20 cellular contexts compared by ENCODE assay signal in genomic region chr12:73452672-73453469, GRCh38.
DNase-seq lines count a peak whose midpoint lies in the region; ATAC-seq and TF ChIP-seq lines count a peak whose summit lies in the region.
"Had no signal": no experiment of that assay in that cellular context is flagged by ENCODE, and none has a peak within 500 bp of the region (broad histone marks: within the 10 kb centered on the region; RNA-seq: fewer than 3 reads in every experiment).

No MANE protein-coding gene starts in this region.

- no peak overlapping the region for H2AK5ac ChIP-seq in mesendoderm (ENCODE audit: low read length)

- no peaks in the 10 kb centered on the region for H3K79me2 ChIP-seq in mesendoderm (ENCODE audit: control insufficient read depth, insufficient read depth, low read length)

- H3K9me3 ChIP-seq in upper lobe of right lung: no peaks in the 10 kb centered on the region
- H3K9me3 ChIP-seq in aorta (ENCODE audit: control insufficient read depth, low read length): no peaks in the 10 kb centered on the region
- H3K9me3 ChIP-seq: breast epithelium, esophagus squamous epithelium, heart left ventricle, neutrophil, suprapubic skin had no signal

- no peaks in the 10 kb centered on the region for H3K36me3 ChIP-seq in mesendoderm (ENCODE audit: control insufficient read depth, insufficient read depth, low read length)
- H3K36me3 ChIP-seq in upper lobe of right lung: no peaks in the 10 kb centered on the region
- H3K36me3 ChIP-seq in aorta (ENCODE audit: control insufficient read depth in 1 of 2, insufficient read depth in 2 of 2, low read length in 1 of 2): no peaks in the 10 kb centered on the region
- H3K36me3 ChIP-seq: breast epithelium, esophagus squamous epithelium, heart left ventricle, neutrophil, suprapubic skin had no signal

- no peak overlapping the region for H3K4ac ChIP-seq in mesendoderm (ENCODE audit: low read depth, low read length)

- no peak overlapping the region for H3K9ac ChIP-seq in mesendoderm (ENCODE audit: low read length)

- no CpG with 5 or more reads among the region's 3 CpGs for WGBS in mesendoderm (ENCODE audit: extremely low coverage, insufficient coverage, low lambda C conversion rate)
- 85 to 87% methylated on average over 3 of the region's 3 CpGs for WGBS in aorta, 2 donors

- H2BK120ac ChIP-seq in mesendoderm (ENCODE audit: low read depth, low read length): no peak overlapping the region

- no peak overlapping the region for H3K23ac ChIP-seq in mesendoderm (ENCODE audit: low read length)

- H2BK5ac ChIP-seq in mesendoderm (ENCODE audit: low read length): no peak overlapping the region

- H3K27ac ChIP-seq in mesendoderm (ENCODE audit: low read depth, low read length) (no peak overlapping the region), upper lobe of right lung (no peak overlapping the region), aorta (ENCODE audit: low read depth in 1 of 2, low read length in 2 of 2) (no peak overlapping the region)
- H3K27ac ChIP-seq: breast epithelium, C4-2B, esophagus squamous epithelium, heart left ventricle, neutrophil, suprapubic skin had no signal

- H4K8ac ChIP-seq in mesendoderm (ENCODE audit: low read depth, low read length): no peak overlapping the region

- no peak overlapping the region for H3K4me2 ChIP-seq in mesendoderm (ENCODE audit: low read length)

- H3K4me3 ChIP-seq in mesendoderm (ENCODE audit: low read length): no peak overlapping the region
- H3K4me3 ChIP-seq in upper lobe of right lung: no peak overlapping the region
- H3K4me3 ChIP-seq in aorta (ENCODE audit: low read length in 2 of 2): no peak overlapping the region
- H3K4me3 ChIP-seq: breast epithelium, esophagus squamous epithelium, heart left ventricle, suprapubic skin had no signal

- TF ChIP-seq CTCF in upper lobe of right lung (IDR thresholded peaks at IDR 0.05): no peak

- H3K27me3 ChIP-seq in mesendoderm (ENCODE audit: insufficient read depth, low read length, poor library complexity): no peaks in the 10 kb centered on the region
- H3K27me3 ChIP-seq in upper lobe of right lung: no peaks in the 10 kb centered on the region
- H3K27me3 ChIP-seq in aorta (ENCODE audit: control insufficient read depth in 1 of 2, insufficient read depth in 2 of 2, low read length in 1 of 2): no peaks in the 10 kb centered on the region
- H3K27me3 ChIP-seq: breast epithelium, esophagus squamous epithelium, heart left ventricle, neutrophil, suprapubic skin had no signal

- no peaks in the 10 kb centered on the region for H3K79me1 ChIP-seq in mesendoderm (ENCODE audit: low read length)

- no peak overlapping the region for H3K18ac ChIP-seq in mesendoderm (ENCODE audit: low read length)

- no peak overlapping the region for H4K5ac ChIP-seq in mesendoderm (ENCODE audit: low read length)

- ATAC-seq in GM19324 (IDR thresholded peaks at IDR 0.05; ENCODE audit: low FRiP score, unreplicated experiment) (peak; percentile 57), GM21825 (IDR thresholded peaks at IDR 0.05; ENCODE audit: unreplicated experiment) (peak; percentile 51), HG03354 (IDR thresholded peaks at IDR 0.05; ENCODE audit: poor library complexity, severe bottlenecking, unreplicated experiment) (peak; percentile 70), upper lobe of right lung (no peak), GM19035 (IDR thresholded peaks at IDR 0.05; ENCODE audit: unreplicated experiment) (no peak), aorta (ENCODE audit: low FRiP score) (no peak)
- ATAC-seq: activated naive CD4-positive, alpha-beta T cell treated with anti-CD3 and anti-CD28 coated beads, Interleukin-2, amount 50 U/mL, for 72 hours; heart left ventricle; SK-N-SH treated with all-trans-retinoic acid at 6 μM for 48 hours had no signal

- intact Hi-C loops in upper lobe of right lung (cut with DNase I): no loop called here
- intact Hi-C loops in aorta (cut with DNase I): no loop called here

- no peak overlapping the region for H2BK15ac ChIP-seq in mesendoderm (replicated peaks; ENCODE audit: low read depth)

- H3K56ac ChIP-seq in mesendoderm (ENCODE audit: low read length): no peak overlapping the region

- DNase-seq in mesendoderm: no peak
- no peak for DNase-seq in upper lobe of right lung
- no peak for DNase-seq in aorta
- DNase-seq: activated CD4-positive, alpha-beta T cell treated with anti-CD3 and anti-CD28 coated beads, Interleukin-2, amount 10 ng/mL, durations not matched to agents 7 days and 5 days; esophagus squamous epithelium; H9; heart left ventricle; islet precursor cell; NCI-H2029; NCI-H524 had no signal

- H3K4me1 ChIP-seq in mesendoderm (ENCODE audit: control insufficient read depth, low read depth, low read length) (peaks cover 3% of the 10 kb centered on the region), upper lobe of right lung (no peaks in the 10 kb centered on the region), aorta (ENCODE audit: control insufficient read depth in 1 of 2, insufficient read depth in 2 of 2, low read length in 2 of 2) (no peaks in the 10 kb centered on the region)
- H3K4me1 ChIP-seq: breast epithelium, esophagus squamous epithelium, heart left ventricle, suprapubic skin had no signal

Comparison
In these comparisons a context has a peak if more than half of its experiments do, and no peak if none do; other contexts are left out.
1. ATAC-seq: peak in GM19324 (single experiment), GM21825 (single experiment) and HG03354 (single experiment); none in upper lobe of right lung (single experiment), GM19035 (single experiment) and aorta (single experiment).